ENCODE assay signal across 13 cellular contexts in genomic region chr15:100433304-100433703, GRCh38.
"Had no signal": no experiment of that assay in that cellular context is flagged by ENCODE, and none has a peak within 500 bp of the region (broad histone marks: within the 10 kb centered on the region; RNA-seq: fewer than 3 reads in every experiment).

No MANE protein-coding gene starts in this region.

- H3K36me3 Mint-ChIP-seq: naive B cell; stimulated activated effector memory CD8-positive, alpha-beta T cell treated with anti-CD3 and anti-CD28 coated beads, Interleukin-12 subunit alpha, Interleukin-12 subunit beta, amount 100 ng/mL, for 72 hours had no signal

- ATAC-seq: left colon; pancreas; stimulated activated effector memory CD8-positive, alpha-beta T cell treated with anti-CD3 and anti-CD28 coated beads, Interleukin-12 subunit alpha, Interleukin-12 subunit beta, amount 100 ng/mL, for 72 hours had no signal

- H3K4me1 Mint-ChIP-seq: activated naive CD4-positive, alpha-beta T cell treated with anti-CD3 and anti-CD28 coated beads, Interleukin-2, amount 50 U/mL, for 24 hours; naive B cell; stimulated activated effector memory CD8-positive, alpha-beta T cell treated with anti-CD3 and anti-CD28 coated beads, Interleukin-12 subunit alpha, Interleukin-12 subunit beta, amount 100 ng/mL, for 72 hours had no signal

- H3K4me1 ChIP-seq: adrenal gland, pancreas, tibial artery, uterus had no signal

- DNase-seq: activated CD4-positive, alpha-beta T cell treated with anti-CD3 and anti-CD28 coated beads, Interleukin-2, amount 50 U/mL, for 4 hours; activated CD4-positive, CD25-positive, alpha-beta regulatory T cell treated with anti-CD3 and anti-CD28 coated beads, Interleukin-2, amount 50 U/mL, for 72 hours; activated T-cell treated with anti-CD3 and anti-CD28 coated beads, Interleukin-2, amount 50 U/mL, for 1 hour; adrenal gland; dorsolateral prefrontal cortex; left colon; naive B cell; pancreas; tibial artery; uterus had no signal

- H3K27ac Mint-ChIP-seq: activated naive CD4-positive, alpha-beta T cell treated with anti-CD3 and anti-CD28 coated beads, Interleukin-2, amount 50 U/mL, for 24 hours; naive B cell; stimulated activated effector memory CD8-positive, alpha-beta T cell treated with anti-CD3 and anti-CD28 coated beads, Interleukin-12 subunit alpha, Interleukin-12 subunit beta, amount 100 ng/mL, for 72 hours had no signal

- H3K4me3 Mint-ChIP-seq: activated naive CD4-positive, alpha-beta T cell treated with anti-CD3 and anti-CD28 coated beads, Interleukin-2, amount 50 U/mL, for 24 hours; naive B cell; stimulated activated effector memory CD8-positive, alpha-beta T cell treated with anti-CD3 and anti-CD28 coated beads, Interleukin-12 subunit alpha, Interleukin-12 subunit beta, amount 100 ng/mL, for 72 hours had no signal

- H3K27me3 Mint-ChIP-seq: activated naive CD4-positive, alpha-beta T cell treated with anti-CD3 and anti-CD28 coated beads, Interleukin-2, amount 50 U/mL, for 24 hours had no signal

- H3K9me3 ChIP-seq: adrenal gland, pancreas, tibial artery, uterus had no signal

- H3K4me3 ChIP-seq: adrenal gland, cardiac muscle cell, dorsolateral prefrontal cortex, pancreas, tibial artery, uterus had no signal

- H3K27me3 ChIP-seq: adrenal gland, cardiac muscle cell, dorsolateral prefrontal cortex, pancreas, tibial artery, uterus had no signal

- H3K9me3 Mint-ChIP-seq: activated naive CD4-positive, alpha-beta T cell treated with anti-CD3 and anti-CD28 coated beads, Interleukin-2, amount 50 U/mL, for 24 hours; naive B cell; stimulated activated effector memory CD8-positive, alpha-beta T cell treated with anti-CD3 and anti-CD28 coated beads, Interleukin-12 subunit alpha, Interleukin-12 subunit beta, amount 100 ng/mL, for 72 hours had no signal

- H3K36me3 ChIP-seq: adrenal gland, cardiac muscle cell, pancreas, tibial artery, uterus had no signal

- H3K27ac ChIP-seq: adrenal gland, cardiac muscle cell, dorsolateral prefrontal cortex, pancreas, tibial artery, uterus had no signal
